19 cellular contexts compared by ENCODE assay signal in the genomic region with DNA sequence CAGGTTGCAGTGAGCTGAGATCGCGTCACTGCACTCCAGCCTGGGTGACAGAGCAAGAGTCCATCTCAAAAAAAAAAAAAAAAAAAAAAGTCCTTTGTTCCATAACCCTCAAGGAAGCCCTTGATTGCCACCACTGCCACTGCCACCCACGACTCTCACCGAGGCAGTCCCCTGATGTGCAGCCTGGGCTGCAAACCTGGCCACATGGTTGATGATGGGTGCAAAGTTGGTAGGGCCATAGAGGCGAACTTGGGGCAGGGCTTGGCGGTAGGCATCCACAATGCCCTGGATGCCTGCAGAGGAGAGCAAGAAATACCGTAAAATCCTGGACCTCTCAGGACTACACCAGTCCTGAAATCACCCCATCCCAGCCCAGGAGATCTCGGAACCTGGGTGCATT. TPM values are rescaled to one million over a fixed set of nuclear protein-coding genes. Genes with fewer than 3 reads are reported as not detected.
DNase-seq lines count a peak whose midpoint lies in the region; ATAC-seq and TF ChIP-seq lines count a peak whose summit lies in the region.
"Had no signal": no experiment of that assay in that cellular context is flagged by ENCODE, and none has a peak within 500 bp of the region (broad histone marks: within the 10 kb centered on the region; RNA-seq: fewer than 3 reads in every experiment).

No MANE protein-coding gene starts in this region.

- H4K20me1 ChIP-seq in GM23338 (replicated peaks; ENCODE audit: insufficient read depth) = no peaks in the 10 kb centered on the region; the same call in none of the 2 replicates

- H3K4me3 ChIP-seq in GM23338 = no peak overlapping the region

- no peaks in the 10 kb centered on the region for H3K4me1 Mint-ChIP-seq in activated CD8-positive, alpha-beta T cell treated with anti-CD3 and anti-CD28 coated beads for 36 hours (ENCODE audit: low read depth)
- H3K4me1 Mint-ChIP-seq in activated CD8-positive, alpha-beta T cell treated with anti-CD3 and anti-CD28 coated beads, Interleukin-2, amount 10 ng/mL, durations not matched to agents 7 days and 5 days (ENCODE audit: low read depth) = no peaks in the 10 kb centered on the region
- no peaks in the 10 kb centered on the region for H3K4me1 Mint-ChIP-seq in GM23338

- H3K27me3 Mint-ChIP-seq in activated CD8-positive, alpha-beta T cell treated with anti-CD3 and anti-CD28 coated beads for 36 hours = no peaks in the 10 kb centered on the region
- no peaks in the 10 kb centered on the region for H3K27me3 Mint-ChIP-seq in activated CD8-positive, alpha-beta T cell treated with anti-CD3 and anti-CD28 coated beads, Interleukin-2, amount 10 ng/mL, durations not matched to agents 7 days and 5 days (ENCODE audit: low read depth)
- peaks cover 2% of the 10 kb centered on the region for H3K27me3 Mint-ChIP-seq in GM23338 (ENCODE audit: insufficient read depth, low read depth, poor library complexity)

- H3K27ac ChIP-seq in GM23338 (ENCODE audit: low read depth) = 0 out of 2 replicates have a peak overlapping the region, but pooled peaks have one; percentile 32
- H3K27ac ChIP-seq: 22Rv1, C4-2B, KMS-11 had no signal

- H3K36me3 ChIP-seq in GM23338 (ENCODE audit: insufficient read depth) = peaks cover 33% of the 10 kb centered on the region

- no peaks in the 10 kb centered on the region for H3K27me3 ChIP-seq in GM23338 (ENCODE audit: insufficient read depth)

- H3K36me3 Mint-ChIP-seq in activated CD8-positive, alpha-beta T cell treated with anti-CD3 and anti-CD28 coated beads for 36 hours (ENCODE audit: low read depth) = peaks cover 36% of the 10 kb centered on the region
- peaks cover 43% of the 10 kb centered on the region for H3K36me3 Mint-ChIP-seq in activated CD8-positive, alpha-beta T cell treated with anti-CD3 and anti-CD28 coated beads, Interleukin-2, amount 10 ng/mL, durations not matched to agents 7 days and 5 days (ENCODE audit: low read depth)
- peaks cover 55% of the 10 kb centered on the region for H3K36me3 Mint-ChIP-seq in GM23338 (ENCODE audit: low read depth)

- peak overlapping the region; percentile 60 for H3K27ac Mint-ChIP-seq in activated CD8-positive, alpha-beta T cell treated with anti-CD3 and anti-CD28 coated beads for 36 hours
- H3K27ac Mint-ChIP-seq in activated CD8-positive, alpha-beta T cell treated with anti-CD3 and anti-CD28 coated beads, Interleukin-2, amount 10 ng/mL, durations not matched to agents 7 days and 5 days = no peak overlapping the region
- H3K27ac Mint-ChIP-seq in GM23338 = no peak overlapping the region
- H3K27ac Mint-ChIP-seq: HFFc6 had no signal

- POLR2A ChIA-PET in activated CD8-positive, alpha-beta T cell treated with anti-CD3 and anti-CD28 coated beads for 36 hours (lab: Charles Lee) = interaction anchor here (0.6 kb wide), 2 partner anchors 23 to 112 kb away, joined by 3 read pairs; no protein-coding TSS in a partner anchor
- POLR2A ChIA-PET in activated CD8-positive, alpha-beta T cell treated with anti-CD3 and anti-CD28 coated beads, Interleukin-2, amount 10 ng/mL, durations not matched to agents 7 days and 5 days (lab: Charles Lee) = no interaction called here

- no peaks in the 10 kb centered on the region for H3K9me2 ChIP-seq in GM23338 (ENCODE audit: insufficient read depth)

- CTCF ChIA-PET in activated CD8-positive, alpha-beta T cell treated with anti-CD3 and anti-CD28 coated beads for 36 hours (lab: Charles Lee) = interaction anchor here (0.5 to 1.3 kb wide), 2 partner anchors 8 to 21 kb away, joined by 3 to 4 read pairs; no protein-coding TSS in a partner anchor
- CTCF ChIA-PET in activated CD8-positive, alpha-beta T cell treated with anti-CD3 and anti-CD28 coated beads, Interleukin-2, amount 10 ng/mL, durations not matched to agents 7 days and 5 days (lab: Charles Lee) = interaction anchor here (1.0 kb wide), 1 partner anchor 8 kb away, joined by 6 read pairs; no protein-coding TSS in a partner anchor

- H2AFZ ChIP-seq in GM23338 = no peak overlapping the region

- ATAC-seq in activated CD8-positive, alpha-beta T cell treated with anti-CD3 and anti-CD28 coated beads for 36 hours = no peak
- no peak for ATAC-seq in activated CD8-positive, alpha-beta T cell treated with anti-CD3 and anti-CD28 coated beads, Interleukin-2, amount 10 ng/mL, durations not matched to agents 7 days and 5 days
- ATAC-seq in GM23338 = no peak
- ATAC-seq in left lobe of liver = no peak
- no peak for ATAC-seq in HG03025 (IDR thresholded peaks at IDR 0.05; ENCODE audit: low FRiP score, unreplicated experiment)

- H3K4me1 ChIP-seq in GM23338 (ENCODE audit: insufficient read depth) = no peaks in the 10 kb centered on the region

- no peaks in the 10 kb centered on the region for H3K9me3 Mint-ChIP-seq in activated CD8-positive, alpha-beta T cell treated with anti-CD3 and anti-CD28 coated beads for 36 hours
- H3K9me3 Mint-ChIP-seq in activated CD8-positive, alpha-beta T cell treated with anti-CD3 and anti-CD28 coated beads, Interleukin-2, amount 10 ng/mL, durations not matched to agents 7 days and 5 days (ENCODE audit: insufficient read depth) = no peaks in the 10 kb centered on the region
- no peaks in the 10 kb centered on the region for H3K9me3 Mint-ChIP-seq in GM23338
- H3K9me3 Mint-ChIP-seq: HFFc6 had no signal

- no peak for TF ChIP-seq CTCF in activated CD8-positive, alpha-beta T cell treated with anti-CD3 and anti-CD28 coated beads for 36 hours (IDR thresholded peaks at IDR 0.05)
- no peak for TF ChIP-seq CTCF in GM23338 (conservative IDR thresholded peaks at IDR 0.05; ENCODE audit: low read depth in 2 of 2)

- H3F3A ChIP-seq in GM23338 (replicated peaks; ENCODE audit: low read depth) = peaks cover 8% of the 10 kb centered on the region; the same call in 1 of the 2 replicates

- H3K4me3 Mint-ChIP-seq in activated CD8-positive, alpha-beta T cell treated with anti-CD3 and anti-CD28 coated beads for 36 hours = no peak overlapping the region
- H3K4me3 Mint-ChIP-seq in activated CD8-positive, alpha-beta T cell treated with anti-CD3 and anti-CD28 coated beads, Interleukin-2, amount 10 ng/mL, durations not matched to agents 7 days and 5 days = no peak overlapping the region
- no peak overlapping the region for H3K4me3 Mint-ChIP-seq in GM23338
- H3K4me3 Mint-ChIP-seq: HFFc6 had no signal

- DNase-seq in activated CD8-positive, alpha-beta T cell treated with anti-CD3 and anti-CD28 coated beads for 36 hours = no peak
- DNase-seq in activated CD8-positive, alpha-beta T cell treated with anti-CD3 and anti-CD28 coated beads, Interleukin-2, amount 10 ng/mL, durations not matched to agents 7 days and 5 days = no peak
- DNase-seq in GM23338 (ENCODE audit: low spot score) (no peak), left lobe of liver (ENCODE audit: low spot score) (peak; percentile 35), dedifferentiated amniotic fluid mesenchymal stem cell (ENCODE audit: extremely low spot score) (no peak), GM03348 (ENCODE audit: low spot score) (no peak)
- DNase-seq in activated CD8-positive, alpha-beta memory T cell treated with anti-CD3 and anti-CD28 coated beads, Interleukin-2, amount 50 U/mL, for 48 hours = peak; percentile 34
- DNase-seq: AML-193, DMS79 treated with DMSO at 0.1 percent for 48 hours, HFFc6, NCI-H1417, NCI-H187, NCI-H2107, NCI-H510A, NCI-H748 treated with DMSO at 0.1 percent for 48 hours had no signal

- H3K79me2 ChIP-seq in GM23338 (replicated peaks; ENCODE audit: insufficient read depth) = no peaks in the 10 kb centered on the region

- no peak overlapping the region for H3K4me2 ChIP-seq in GM23338
- H3K4me2 ChIP-seq: KMS-11 had no signal

- intact Hi-C loops in activated CD8-positive, alpha-beta T cell treated with anti-CD3 and anti-CD28 coated beads for 36 hours (cut with micrococcal nuclease) = no loop called here

TF ChIP-seq in GM23338, 12 proteins besides CTCF, POLR2A, EP300 and RAD21 (continues in another document):
- no peak for TF ChIP-seq EZH2 (IDR thresholded peaks at IDR 0.05; ENCODE audit: low read depth, unreplicated experiment)
- no peak for TF ChIP-seq JUNB (IDR thresholded peaks at IDR 0.05; ENCODE audit: unreplicated experiment)

RNA-seq across cellular contexts. Expression of gene SPAG4, which starts 11.5 kb away (rescaled TPM):
- 10 to 100 TPM; 11.5 to 11.8 TPM for total RNA-seq in activated CD8-positive, alpha-beta T cell treated with anti-CD3 and anti-CD28 coated beads for 36 hours
- 1 to 10 TPM; 2.6 to 5.0 TPM for total RNA-seq in activated CD8-positive, alpha-beta T cell treated with anti-CD3 and anti-CD28 coated beads, Interleukin-2, amount 10 ng/mL, durations not matched to agents 7 days and 5 days
- 0.39 and 2.7 TPM in 2 replicates for total RNA-seq in GM23338 (2014; rRNA removed; shearing (Covaris generic))
- 2.9 and 3.8 TPM in 2 replicates for polyA plus RNA-seq in GM23338 (2016; fragmentation: Nextera tagmentation; extraction: Ambion mirVana)
- total RNA-seq in left lobe of liver = 4.7 TPM

RNA-seq across cellular contexts. Expression of gene CPNE1, which starts 37.6 kb away (rescaled TPM):
- total RNA-seq in activated CD8-positive, alpha-beta T cell treated with anti-CD3 and anti-CD28 coated beads for 36 hours = 100 to 1,000 TPM; 308 to 324 TPM
- 100 to 1,000 TPM; 271 to 272 TPM for total RNA-seq in activated CD8-positive, alpha-beta T cell treated with anti-CD3 and anti-CD28 coated beads, Interleukin-2, amount 10 ng/mL, durations not matched to agents 7 days and 5 days
- total RNA-seq in GM23338 (2014; rRNA removed; shearing (Covaris generic)) = 158 and 189 TPM in 2 replicates
- 196 and 221 TPM in 2 replicates for polyA plus RNA-seq in GM23338 (2016; fragmentation: Nextera tagmentation; extraction: Ambion mirVana)
- 42.3 TPM for total RNA-seq in left lobe of liver

RNA-seq across cellular contexts. Expression of gene RBM12, which starts 37.6 kb away (rescaled TPM):
- total RNA-seq in activated CD8-positive, alpha-beta T cell treated with anti-CD3 and anti-CD28 coated beads for 36 hours = 100 to 1,000 TPM; 111 to 114 TPM
- total RNA-seq in activated CD8-positive, alpha-beta T cell treated with anti-CD3 and anti-CD28 coated beads, Interleukin-2, amount 10 ng/mL, durations not matched to agents 7 days and 5 days = 100 to 1,000 TPM; 112 to 119 TPM
- 81.3 and 82.2 TPM in 2 replicates for total RNA-seq in GM23338 (2014; rRNA removed; shearing (Covaris generic))
- polyA plus RNA-seq in GM23338 (2016; fragmentation: Nextera tagmentation; extraction: Ambion mirVana) = 21.0 and 22.3 TPM in 2 replicates
- 19.3 TPM for total RNA-seq in left lobe of liver

Comparison
In these comparisons a context has a peak if more than half of its experiments do, and no peak if none do; other contexts are left out.
1. DNase-seq: peak in activated CD8-positive, alpha-beta memory T cell treated with anti-CD3 and anti-CD28 coated beads, Interleukin-2, amount 50 U/mL, for 48 hours (single experiment) and left lobe of liver (single experiment); none in activated CD8-positive, alpha-beta T cell treated with anti-CD3 and anti-CD28 coated beads for 36 hours (single experiment), activated CD8-positive, alpha-beta T cell treated with anti-CD3 and anti-CD28 coated beads, Interleukin-2, amount 10 ng/mL, durations not matched to agents 7 days and 5 days (single experiment), GM23338 (single experiment), dedifferentiated amniotic fluid mesenchymal stem cell (single experiment) and GM03348 (single experiment).